ENCODE assay signal across 15 cellular contexts in the genomic region with DNA sequence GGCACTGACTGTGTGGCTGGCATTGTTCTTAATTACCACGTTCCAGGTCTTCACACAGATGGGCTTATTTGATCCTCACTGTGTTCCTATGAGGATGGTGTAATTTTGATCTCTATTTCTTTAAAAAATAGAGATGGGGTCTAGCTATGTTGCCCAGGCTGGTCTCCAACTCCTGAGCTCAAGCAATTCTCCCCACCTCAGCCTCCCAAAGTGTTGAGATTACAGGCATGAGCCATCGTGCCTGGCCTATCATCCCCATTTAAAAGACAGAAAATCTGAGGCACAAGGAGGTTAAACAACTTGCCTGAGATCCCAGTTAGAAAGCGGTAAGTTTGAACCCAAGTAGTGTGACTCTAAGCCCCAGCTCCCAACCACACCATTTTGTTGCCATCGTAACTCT. TPM values are rescaled to one million over a fixed set of nuclear protein-coding genes. Genes with fewer than 3 reads are reported as not detected.
A peak's percentile ranks its signal among the peaks of the same experiment; 100 is the strongest.
DNase-seq lines count a peak whose midpoint lies in the region; ATAC-seq and TF ChIP-seq lines count a peak whose summit lies in the region.
"Had no signal": no experiment of that assay in that cellular context is flagged by ENCODE, and none has a peak within 500 bp of the region (broad histone marks: within the 10 kb centered on the region; RNA-seq: fewer than 3 reads in every experiment).

No MANE protein-coding gene starts in this region.

- no peak overlapping the region for H2BK20ac ChIP-seq in IMR-90 (ENCODE audit: low read depth, low read length)

- POLR2A ChIA-PET in IMR-90 (lab: Charles Lee; ENCODE audit: unreplicated experiment) = interaction anchor here (0.7 kb wide), 1 partner anchor 23 kb away, joined by 11 read pairs; no protein-coding TSS in a partner anchor

- no peaks in the 10 kb centered on the region for H3K79me1 ChIP-seq in IMR-90 (ENCODE audit: low read depth in 1 of 2, low read length in 2 of 2)

- no CpG with 5 or more reads among the region's 4 CpGs for WGBS in IMR-90 (ENCODE audit: extremely low coverage in 2 of 2, insufficient read length in 1 of 2), 2 experiments

- CTCF ChIA-PET in IMR-90 (lab: Yijun Ruan, JAX) = interaction anchor here (0.6 kb wide), 1 partner anchor 28 kb away, joined by 3 read pairs; no protein-coding TSS in a partner anchor

- no peak overlapping the region for H3K4ac ChIP-seq in IMR-90 (ENCODE audit: low read depth, low read length)

- H2BK15ac ChIP-seq in IMR-90 (ENCODE audit: low read depth, low read length) = no peak overlapping the region; the same call in 2 of the 3 replicates

- H3K36me3 Mint-ChIP-seq in activated naive CD4-positive, alpha-beta T cell treated with anti-CD3 and anti-CD28 coated beads, Interleukin-2, amount 50 U/mL, for 24 hours = peaks cover 3% of the 10 kb centered on the region
- H3K36me3 Mint-ChIP-seq in activated naive CD4-positive, alpha-beta T cell treated with anti-CD3 and anti-CD28 coated beads, Interleukin-2, amount 50 U/mL, for 72 hours = peaks cover 4 to 5% of the 10 kb centered on the region in 2 donors
- no peaks in the 10 kb centered on the region for H3K36me3 Mint-ChIP-seq in memory B cell
- H3K36me3 Mint-ChIP-seq in immature natural killer cell = no peaks in the 10 kb centered on the region

- no peak overlapping the region for H4K5ac ChIP-seq in IMR-90 (ENCODE audit: low read depth, low read length)

- dilution Hi-C loops in IMR-90 (cut with HindIII; ENCODE audit: low sequenced_read_pairs, unreplicated experiment) = no loop called here

- no peak for ATAC-seq in activated naive CD4-positive, alpha-beta T cell treated with anti-CD3 and anti-CD28 coated beads, Interleukin-2, amount 50 U/mL, for 72 hours
- ATAC-seq in IMR-90 (ENCODE audit: low read depth) (no peak), memory B cell (ENCODE audit: low read depth) (no peak)

- H3K9me3 ChIP-seq in BLaER1 treated with 17β-estradiol and CSF1 and Interleukin-3, amounts not matched to agents 10 nM and 100 nM (replicated peaks in 1 of 11) = no peaks in the 10 kb centered on the region; a peak in 1 of 22 replicates
- H3K9me3 ChIP-seq in IMR-90 (ENCODE audit: control insufficient read depth, insufficient read depth, low read length) = no peaks in the 10 kb centered on the region
- H3K9me3 ChIP-seq in ascending aorta = no peaks in the 10 kb centered on the region
- H3K9me3 ChIP-seq: BLaER1 had no signal

- TF ChIP-seq POLR2A in IMR-90 (IDR thresholded peaks at IDR 0.05; ENCODE audit: low read depth, low read length) = no peak

- H3K4me1 ChIP-seq in BLaER1 treated with 17β-estradiol and CSF1 and Interleukin-3, amounts not matched to agents 10 nM and 100 nM = peaks cover 15 to 99% (median 78%) of the 10 kb centered on the region in 10 experiments
- peaks cover 3% of the 10 kb centered on the region; the same call in 1 of the 2 replicates for H3K4me1 ChIP-seq in IMR-90 (ENCODE audit: control insufficient read depth, insufficient read depth, low read length)
- no peaks in the 10 kb centered on the region for H3K4me1 ChIP-seq in ascending aorta

- H3K14ac ChIP-seq in IMR-90 (replicated peaks; ENCODE audit: low read depth, low read length) = no peak overlapping the region

- peaks cover 4% of the 10 kb centered on the region for H3K9me3 Mint-ChIP-seq in activated naive CD4-positive, alpha-beta T cell treated with anti-CD3 and anti-CD28 coated beads, Interleukin-2, amount 50 U/mL, for 24 hours
- no peaks in the 10 kb centered on the region for H3K9me3 Mint-ChIP-seq in activated naive CD4-positive, alpha-beta T cell treated with anti-CD3 and anti-CD28 coated beads, Interleukin-2, amount 50 U/mL, for 72 hours
- H3K9me3 Mint-ChIP-seq in memory B cell (no peaks in the 10 kb centered on the region), immature natural killer cell (no peaks in the 10 kb centered on the region)
- H3K9me3 Mint-ChIP-seq: CD4-positive, alpha-beta T cell had no signal

- no peak overlapping the region for H4K8ac ChIP-seq in IMR-90 (ENCODE audit: low read depth in 2 of 2, low read length in 2 of 2)

- peaks cover 3% of the 10 kb centered on the region for H3K9me1 ChIP-seq in IMR-90 (ENCODE audit: insufficient read depth, low read length)

- H3K4me2 ChIP-seq in BLaER1 treated with 17β-estradiol and CSF1 and Interleukin-3, amounts not matched to agents 10 nM and 100 nM = peak overlapping the region in 4 of 11 experiments; percentile 88 to 97 (median 93); a peak in 8 of 22 replicates
- no peak overlapping the region for H3K4me2 ChIP-seq in IMR-90 (ENCODE audit: low read depth, low read length)
- H3K4me2 ChIP-seq: BLaER1 had no signal

- H2AFZ ChIP-seq in IMR-90 (replicated peaks; ENCODE audit: low read length, poor library complexity) = no peak overlapping the region
- H2AFZ ChIP-seq: GM23248 had no signal

- no peak overlapping the region for H4K91ac ChIP-seq in IMR-90 (ENCODE audit: insufficient read depth, low read depth, low read length)

- TF ChIP-seq RAD21 in IMR-90 (IDR thresholded peaks at IDR 0.05; ENCODE audit: low read length) = no peak

- no peak overlapping the region for H3K4me3 ChIP-seq in BLaER1 treated with 17β-estradiol and CSF1 and Interleukin-3, amounts not matched to agents 10 nM and 100 nM
- no peak overlapping the region for H3K4me3 ChIP-seq in IMR-90 (ENCODE audit: insufficient read depth, low read depth, low read length)
- H3K4me3 ChIP-seq in ascending aorta = no peak overlapping the region
- H3K4me3 ChIP-seq: BLaER1, GM23248 had no signal

- H3K27me3 Mint-ChIP-seq in activated naive CD4-positive, alpha-beta T cell treated with anti-CD3 and anti-CD28 coated beads, Interleukin-2, amount 50 U/mL, for 24 hours = no peaks in the 10 kb centered on the region
- H3K27me3 Mint-ChIP-seq in memory B cell (no peaks in the 10 kb centered on the region), immature natural killer cell (ENCODE audit: low read depth in 3 of 3) (peaks cover 0 to 3% (median 3%) of the 10 kb centered on the region in 3 donors)
- H3K27me3 Mint-ChIP-seq: CD4-positive, alpha-beta T cell had no signal

- no peaks in the 10 kb centered on the region for H3K36me3 ChIP-seq in BLaER1 treated with 17β-estradiol and CSF1 and Interleukin-3, amounts not matched to agents 10 nM and 100 nM
- H3K36me3 ChIP-seq in IMR-90 (ENCODE audit: control insufficient read depth, insufficient read depth, low read length) (no peaks in the 10 kb centered on the region), ascending aorta (no peaks in the 10 kb centered on the region)
- H3K36me3 ChIP-seq: BLaER1 had no signal

- in situ Hi-C loops in IMR-90 (cut with MboI; ENCODE audit: low sequenced_read_pairs) = no loop called here

- no peak overlapping the region for H3K18ac ChIP-seq in IMR-90 (ENCODE audit: low read depth, low read length)

- DNase-seq in activated naive CD4-positive, alpha-beta T cell treated with anti-CD3 and anti-CD28 coated beads, Interleukin-2, amount 50 U/mL, for 72 hours (ENCODE audit: low spot score in 2 of 2) = no peak
- DNase-seq in IMR-90 = no peak
- DNase-seq in memory B cell (ENCODE audit: low spot score in 2 of 2) = no peak
- no peak for DNase-seq in ascending aorta (ENCODE audit: low spot score in 2 of 2)
- no peak for DNase-seq in immature natural killer cell
- DNase-seq in stimulated activated CD4-positive, alpha-beta T cell treated with anti-CD3 and anti-CD28 coated beads, Interleukin-4, amount 100 ng/mL, for 1 hour = no peak
- DNase-seq: 8988T; AML-193; Calu3; CD4-positive, alpha-beta T cell; DMS 273 treated with DMSO at 0.1 percent for 48 hours; GM23248 had no signal

- H3K56ac ChIP-seq in IMR-90 (ENCODE audit: extremely low read depth, insufficient read depth, low read length) = no peak overlapping the region

- H3K27ac Mint-ChIP-seq in activated naive CD4-positive, alpha-beta T cell treated with anti-CD3 and anti-CD28 coated beads, Interleukin-2, amount 50 U/mL, for 24 hours = peak overlapping the region; percentile 15
- no peak overlapping the region for H3K27ac Mint-ChIP-seq in activated naive CD4-positive, alpha-beta T cell treated with anti-CD3 and anti-CD28 coated beads, Interleukin-2, amount 50 U/mL, for 72 hours
- H3K27ac Mint-ChIP-seq in memory B cell = peak overlapping the region; percentile 9
- no peak overlapping the region for H3K27ac Mint-ChIP-seq in immature natural killer cell
- H3K27ac Mint-ChIP-seq: CD4-positive, alpha-beta T cell had no signal

- no peak overlapping the region for H3K4me3 Mint-ChIP-seq in activated naive CD4-positive, alpha-beta T cell treated with anti-CD3 and anti-CD28 coated beads, Interleukin-2, amount 50 U/mL, for 24 hours
- no peak overlapping the region for H3K4me3 Mint-ChIP-seq in memory B cell
- no peak overlapping the region for H3K4me3 Mint-ChIP-seq in immature natural killer cell
- H3K4me3 Mint-ChIP-seq: CD4-positive, alpha-beta T cell had no signal

- H2BK5ac ChIP-seq in IMR-90 (ENCODE audit: low read depth, low read length, poor library complexity, severe bottlenecking) = no peak overlapping the region

- no peaks in the 10 kb centered on the region for H3K27me3 ChIP-seq in BLaER1 treated with 17β-estradiol and CSF1 and Interleukin-3, amounts not matched to agents 10 nM and 100 nM
- H3K27me3 ChIP-seq in IMR-90 (ENCODE audit: control insufficient read depth, insufficient read depth, low read length) (no peaks in the 10 kb centered on the region), ascending aorta (no peaks in the 10 kb centered on the region)
- H3K27me3 ChIP-seq: BLaER1 had no signal

- intact Hi-C loops in IMR-90 (cut with micrococcal nuclease) = no loop called here
- intact Hi-C loops in ascending aorta (cut with DNase I) = no loop called here

- BruUV-seq in IMR-90 (replicated peaks; lab: Mats Ljungman, UMichigan) = no TSS peak

- peaks cover 14% of the 10 kb centered on the region for H3K4me1 Mint-ChIP-seq in activated naive CD4-positive, alpha-beta T cell treated with anti-CD3 and anti-CD28 coated beads, Interleukin-2, amount 50 U/mL, for 24 hours
- H3K4me1 Mint-ChIP-seq in memory B cell (no peaks in the 10 kb centered on the region), immature natural killer cell (peaks cover 14 to 23% of the 10 kb centered on the region in 2 donors)

- H2AK9ac ChIP-seq in IMR-90 (replicated peaks; ENCODE audit: low read depth, low read length, poor library complexity) = no peak overlapping the region

- H4K20me1 ChIP-seq in BLaER1 treated with 17β-estradiol and CSF1 and Interleukin-3, amounts not matched to agents 10 nM and 100 nM = no peaks in the 10 kb centered on the region
- no peaks in the 10 kb centered on the region for H4K20me1 ChIP-seq in IMR-90 (ENCODE audit: insufficient read depth, low read length)
- H4K20me1 ChIP-seq: BLaER1 had no signal

- TF ChIP-seq CTCF in IMR-90 (conservative IDR thresholded peaks at IDR 0.05; ENCODE audit: low read depth, low read length) (no peak), ascending aorta (IDR thresholded peaks at IDR 0.05) (no peak)

- peak overlapping the region in 4 of 11 experiments; percentile 7 to 31 (median 18); a peak in 2 of 22 replicates for H3K9ac ChIP-seq in BLaER1 treated with 17β-estradiol and CSF1 and Interleukin-3, amounts not matched to agents 10 nM and 100 nM
- H3K9ac ChIP-seq in IMR-90 (ENCODE audit: low read depth, low read length) = no peak overlapping the region
- H3K9ac ChIP-seq: BLaER1, GM23248 had no signal

- H3K23ac ChIP-seq in IMR-90 (ENCODE audit: low read depth, low read length) = no peak overlapping the region

- H3K27ac ChIP-seq in BLaER1 treated with 17β-estradiol and CSF1 and Interleukin-3, amounts not matched to agents 10 nM and 100 nM = peak overlapping the region in 8 of 11 experiments; percentile 64 to 99 (median 98); a peak in 13 of 22 replicates
- H3K27ac ChIP-seq in IMR-90 (ENCODE audit: insufficient read depth, low read length) (no peak overlapping the region), ascending aorta (no peak overlapping the region)
- H3K27ac ChIP-seq: BLaER1, GM23248 had no signal

- no peak overlapping the region for H2AK5ac ChIP-seq in IMR-90 (ENCODE audit: low read depth, low read length)

- H2BK120ac ChIP-seq in IMR-90 (ENCODE audit: low read depth, low read length) = 0 out of 2 replicates have a peak overlapping the region, but pooled peaks have one; percentile 33

RNA-seq across cellular contexts. Expression of a gene that starts 17.0 kb away (rescaled TPM):
- 100 to 1,000 TPM; 150 to 490 TPM for total RNA-seq in activated naive CD4-positive, alpha-beta T cell treated with anti-CD3 and anti-CD28 coated beads, Interleukin-2, amount 50 U/mL, for 72 hours
- 41.4 and 46.4 TPM in 2 replicates for total RNA-seq in IMR-90 (2012; rRNA removed)
- polyA plus RNA-seq in IMR-90 (2012; rRNA removed) = 29.8 and 33.3 TPM in 2 replicates
- 12.4 and 25.7 TPM in 2 replicates for polyA plus RNA-seq in IMR-90 (2012; cell fraction: cytosol; rRNA removed)
- 2.0 and 10.7 TPM in 2 replicates for polyA plus RNA-seq in IMR-90 (2012; cell fraction: nucleus; rRNA removed; ENCODE audit: low replicate concordance)
- 155 TPM for total RNA-seq in ascending aorta
- 1,000 to 10,000 TPM in 2 of 3 donors, 100 to 1,000 TPM in 1; 910 to 1,240 (median 1,143) TPM for polyA plus RNA-seq in immature natural killer cell
- total RNA-seq: Calu3 had no signal

RNA-seq across cellular contexts. Expression of a gene that starts 53.0 kb away (rescaled TPM):
- total RNA-seq in activated naive CD4-positive, alpha-beta T cell treated with anti-CD3 and anti-CD28 coated beads, Interleukin-2, amount 50 U/mL, for 72 hours = 10 to 100 TPM; 33.5 to 66.0 TPM
- total RNA-seq in IMR-90 (2012; rRNA removed) (7.2 and 24.7 TPM in 2 replicates), ascending aorta (26.0 TPM)
- polyA plus RNA-seq in IMR-90 (2012; rRNA removed) (12.9 and 18.7 TPM in 2 replicates), immature natural killer cell (10 to 100 TPM; 43.8 to 70.1 (median 57.7) TPM)
- 1.2 and 1.4 TPM in 2 replicates for polyA plus RNA-seq in IMR-90 (2012; cell fraction: cytosol; rRNA removed)
- 0.28 and 5.0 TPM in 2 replicates for polyA plus RNA-seq in IMR-90 (2012; cell fraction: nucleus; rRNA removed; ENCODE audit: low replicate concordance)

Comparison
In these comparisons a context has a peak if more than half of its experiments do, and no peak if none do; other contexts are left out.
1. H3K27ac Mint-ChIP-seq: peak in activated naive CD4-positive, alpha-beta T cell treated with anti-CD3 and anti-CD28 coated beads, Interleukin-2, amount 50 U/mL, for 24 hours (single experiment) and memory B cell (single experiment); none in activated naive CD4-positive, alpha-beta T cell treated with anti-CD3 and anti-CD28 coated beads, Interleukin-2, amount 50 U/mL, for 72 hours (0 of 2) and immature natural killer cell (0 of 6).
2. H3K27ac ChIP-seq: peak in BLaER1 treated with 17β-estradiol and CSF1 and Interleukin-3, amounts not matched to agents 10 nM and 100 nM (8 of 11); none in IMR-90 (single experiment) and ascending aorta (0 of 2).